8 cellular contexts compared by ENCODE assay signal in the genomic region with DNA sequence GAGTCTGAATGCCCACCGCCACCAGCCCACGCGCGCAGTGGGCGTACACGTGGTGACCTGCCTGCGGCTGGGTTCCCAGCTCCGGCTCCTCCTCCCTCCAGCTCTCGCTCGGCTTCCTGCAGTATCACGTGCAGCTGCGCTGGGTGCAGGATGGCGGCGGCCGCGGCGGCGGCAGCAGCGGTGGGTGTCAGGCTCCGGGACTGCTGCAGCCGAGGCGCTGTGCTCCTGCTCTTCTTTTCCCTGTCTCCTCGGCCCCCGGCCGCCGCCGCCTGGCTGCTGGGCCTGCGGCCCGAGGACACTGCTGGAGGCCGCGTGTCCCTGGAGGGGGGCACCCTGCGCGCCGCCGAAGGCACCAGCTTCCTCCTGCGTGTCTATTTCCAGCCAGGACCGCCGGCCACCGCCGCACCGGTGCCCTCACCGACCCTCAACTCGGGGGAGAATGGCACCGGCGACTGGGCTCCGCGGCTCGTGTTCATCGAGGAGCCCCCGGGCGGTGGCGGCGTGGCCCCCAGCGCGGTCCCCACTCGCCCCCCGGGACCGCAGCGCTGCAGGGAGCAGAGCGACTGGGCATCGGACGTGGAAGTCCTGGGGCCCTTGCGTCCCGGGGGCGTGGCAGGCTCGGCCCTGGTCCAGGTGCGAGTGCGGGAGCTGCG. TPM values are rescaled to one million over a fixed set of nuclear protein-coding genes. Genes with fewer than 3 reads are reported as not detected.
DNase-seq lines count a peak whose midpoint lies in the region; ATAC-seq and TF ChIP-seq lines count a peak whose summit lies in the region.

A gene (plus strand): TSS at position 119 of the 653 bp plus-strand sequence. CDS start 32 bp downstream, at position 151.

- no peaks in the 10 kb centered on the region; the same call in none of the 2 replicates for H3K9me3 ChIP-seq in SJSA1 (replicated peaks)

- H3K4me3 ChIP-seq in SJSA1, result peak within 1 kb of the TSS; percentile 29
- peak within 1 kb of the TSS; percentile 55 for H3K4me3 ChIP-seq in lower leg skin (ENCODE audit: low read depth, poor library complexity, severe bottlenecking)

- TF ChIP-seq POLR2A in lower leg skin (IDR thresholded peaks at IDR 0.05), result no peak

- peak; percentile 75 for ATAC-seq in HG02885 (IDR thresholded peaks at IDR 0.05; ENCODE audit: poor library complexity, unreplicated experiment)

- H3K36me3 ChIP-seq in SJSA1, result no peaks in the 10 kb centered on the region

- H3K27ac ChIP-seq in SJSA1 (no peak within 1 kb of the TSS), cingulate gyrus (ENCODE audit: low read depth, low read length) (peak within 1 kb of the TSS; percentile 19)

- 0 to 3% methylated on average over 15 of the region's 69 CpGs for WGBS in lower leg skin, 2 donors

- peaks cover 13% of the 10 kb centered on the region for H3K4me1 ChIP-seq in SJSA1 (replicated peaks)

- intact Hi-C loops in lower leg skin (cut with DNase I; ENCODE audit: low total_unique reads), result no loop called here

- TF ChIP-seq CTCF in lower leg skin (IDR thresholded peaks at IDR 0.05), result no peak

- peaks cover 41% of the 10 kb centered on the region for H3K27me3 ChIP-seq in SJSA1 (replicated peaks)

- DNase-seq in NCI-H1436 (lab: John Stamatoyannopoulos, UW) (peak; percentile 2), NCI-H1436 treated with DMSO at 0.1 percent for 48 hours (lab: John Stamatoyannopoulos, UW) (no peak), SJSA1 (ENCODE audit: low read depth in 1 of 2, low spot score in 2 of 2) (peak in 1 of 2 experiments; percentile 18), lower leg skin (ENCODE audit: low spot score in 2 of 2) (peak in 1 of 2 donors; percentile 87), NOMO-1 treated with DMSO at 0.1 percent for 48 hours (lab: John Stamatoyannopoulos, UW; ENCODE audit: unreplicated experiment) (no peak)
- peak; percentile 15 to 21 for DNase-seq in stimulated activated CD8-positive, alpha-beta memory T cell treated with anti-CD3 and anti-CD28 coated beads, Interleukin-15, amount 100 ng/mL, for 48 hours (ENCODE audit: low read depth in 2 of 2)

RNA-seq across cellular contexts. Expression of the gene that starts here (rescaled TPM):
- not detected in 2 replicates for total RNA-seq in SJSA1 (2014; rRNA removed; shearing (Covaris generic))
- 1 to 10 TPM; 1.9 to 3.6 (median 2.8) TPM for total RNA-seq in lower leg skin

Comparison
In these comparisons a context has a peak if more than half of its experiments do, and no peak if none do; other contexts are left out.
1. DNase-seq: peak in NCI-H1436 (single experiment) and stimulated activated CD8-positive, alpha-beta memory T cell treated with anti-CD3 and anti-CD28 coated beads, Interleukin-15, amount 100 ng/mL, for 48 hours (2 of 2); none in NCI-H1436 treated with DMSO at 0.1 percent for 48 hours (single experiment) and NOMO-1 treated with DMSO at 0.1 percent for 48 hours (single experiment).